In genomic region chr6:134003542-134003951, GRCh38 we compare ENCODE assay signal across 16 cellular contexts. TPM values are rescaled to one million over a fixed set of nuclear protein-coding genes. Genes with fewer than 3 reads are reported as not detected.
DNase-seq lines count a peak whose midpoint lies in the region; ATAC-seq and TF ChIP-seq lines count a peak whose summit lies in the region.
"Had no signal": no experiment of that assay in that cellular context is flagged by ENCODE, and none has a peak within 500 bp of the region (broad histone marks: within the 10 kb centered on the region; RNA-seq: fewer than 3 reads in every experiment).

No MANE protein-coding gene starts in this region.

- TF ChIP-seq CTCF in neural crest cell (conservative IDR thresholded peaks at IDR 0.05) (no peak), HFFc6 (IDR thresholded peaks at IDR 0.05) (no peak)

- H3K4me1 ChIP-seq in SJCRH30 (peaks cover 19% of the 10 kb centered on the region), aorta (ENCODE audit: control insufficient read depth in 1 of 2, insufficient read depth in 2 of 2, low read length in 2 of 2) (no peaks in the 10 kb centered on the region)
- H3K4me1 ChIP-seq: ascending aorta, HAP-1 had no signal

- H3K4me3 Mint-ChIP-seq in neural crest cell (no peak overlapping the region), HFFc6 (no peak overlapping the region)
- H3K4me3 Mint-ChIP-seq: activated CD8-positive, alpha-beta T cell treated with anti-CD3 and anti-CD28 coated beads for 36 hours had no signal

- H3K27ac ChIP-seq in SJCRH30 (peak overlapping the region; percentile 21; the same call in 1 of the 2 replicates), aorta (ENCODE audit: low read depth in 1 of 2, low read length in 2 of 2) (no peak overlapping the region)
- H3K27ac ChIP-seq: ascending aorta, thyroid gland had no signal

- peak; percentile 24 for DNase-seq in DMS79 (lab: John Stamatoyannopoulos, UW)
- peak; percentile 68 for DNase-seq in NCI-H2029 (lab: John Stamatoyannopoulos, UW)
- no peak for DNase-seq in SJCRH30
- no peak for DNase-seq in neural crest cell (ENCODE audit: low read depth, low spot score)
- DNase-seq in aorta, result no peak
- DNase-seq in HFFc6, result no peak
- DNase-seq in NCI-H146 (lab: John Stamatoyannopoulos, UW), result no peak
- no peak for DNase-seq in NCI-H524 (lab: John Stamatoyannopoulos, UW)
- DNase-seq: activated CD8-positive, alpha-beta T cell treated with anti-CD3 and anti-CD28 coated beads for 36 hours; DND-41; effector CD4-positive, alpha-beta T cell; posterior cingulate gyrus; SIG-M5; thyroid gland had no signal

- no peak for ATAC-seq in aorta (ENCODE audit: low FRiP score)
- ATAC-seq: activated CD8-positive, alpha-beta T cell treated with anti-CD3 and anti-CD28 coated beads for 36 hours had no signal

- H3K27me3 Mint-ChIP-seq in neural crest cell (ENCODE audit: low read depth) (no peaks in the 10 kb centered on the region), HFFc6 (ENCODE audit: insufficient read depth) (peaks cover 28% of the 10 kb centered on the region)

- H3K27me3 ChIP-seq in SJCRH30 (no peaks in the 10 kb centered on the region), aorta (ENCODE audit: control insufficient read depth in 1 of 2, insufficient read depth in 2 of 2, low read length in 1 of 2) (no peaks in the 10 kb centered on the region)
- H3K27me3 ChIP-seq: ascending aorta, thyroid gland had no signal

- H3K27ac Mint-ChIP-seq in neural crest cell (ENCODE audit: unreplicated experiment), result peak overlapping the region; percentile 3
- no peak overlapping the region for H3K27ac Mint-ChIP-seq in HFFc6
- H3K27ac Mint-ChIP-seq: activated CD8-positive, alpha-beta T cell treated with anti-CD3 and anti-CD28 coated beads for 36 hours had no signal

- H3K9me3 ChIP-seq in SJCRH30 (replicated peaks) (no peaks in the 10 kb centered on the region), aorta (ENCODE audit: control insufficient read depth, low read length) (no peaks in the 10 kb centered on the region)
- H3K9me3 ChIP-seq: ascending aorta, HAP-1, thyroid gland had no signal

- no peaks in the 10 kb centered on the region for H3K36me3 ChIP-seq in SJCRH30
- peaks cover 0 to 2% of the 10 kb centered on the region in 2 donors for H3K36me3 ChIP-seq in aorta (ENCODE audit: control insufficient read depth in 1 of 2, insufficient read depth in 2 of 2, low read length in 1 of 2)
- H3K36me3 ChIP-seq: ascending aorta, HAP-1, thyroid gland had no signal

- H3K4me3 ChIP-seq in SJCRH30, result no peak overlapping the region
- no peak overlapping the region for H3K4me3 ChIP-seq in aorta (ENCODE audit: low read length in 2 of 2)
- H3K4me3 ChIP-seq: ascending aorta, HAP-1, thyroid gland had no signal

- no peaks in the 10 kb centered on the region for H3K36me3 Mint-ChIP-seq in neural crest cell (ENCODE audit: low read depth)
- H3K36me3 Mint-ChIP-seq in HFFc6 (ENCODE audit: low read depth), result no peaks in the 10 kb centered on the region

- H3K9me3 Mint-ChIP-seq in neural crest cell (no peaks in the 10 kb centered on the region), HFFc6 (no peaks in the 10 kb centered on the region)
- H3K9me3 Mint-ChIP-seq: activated CD8-positive, alpha-beta T cell treated with anti-CD3 and anti-CD28 coated beads for 36 hours had no signal

- H3K4me1 Mint-ChIP-seq in neural crest cell (peaks cover 18% of the 10 kb centered on the region), HFFc6 (ENCODE audit: low read depth) (peaks cover 12% of the 10 kb centered on the region)

- intact Hi-C loops in aorta (cut with DNase I), result no loop called here

- 74 to 75% methylated on average over 5 of the region's 5 CpGs for WGBS in aorta, 2 donors

RNA-seq across cellular contexts. Expression of gene SLC2A12, which starts 48.9 kb away (rescaled TPM):
- 0.38 and 0.45 TPM in 2 replicates for total RNA-seq in SJCRH30 (2014; rRNA removed; shearing (Covaris generic))
- total RNA-seq in neural crest cell (1.1 and 1.3 TPM in 2 replicates), aorta (1 to 10 TPM; 3.0 to 5.0 TPM)
- polyA plus RNA-seq in aorta, result 1 to 10 TPM; 1.8 to 3.2 TPM
- under 1 TPM; 0.40 to 0.71 (median 0.63) TPM for total RNA-seq in HFFc6 (2021; fragmentation: NEBNext Ultra II Directional; extraction: Animal tissue kit (Norgen Biotek cat#: 25700))
- total RNA-seq: ascending aorta had no signal

RNA-seq across cellular contexts. Expression of gene TBPL1, which starts 50.5 kb away (rescaled TPM):
- 56.2 and 57.1 TPM in 2 replicates for total RNA-seq in SJCRH30 (2014; rRNA removed; shearing (Covaris generic))
- total RNA-seq in neural crest cell, result 50.2 and 53.2 TPM in 2 replicates
- total RNA-seq in aorta, result 10 to 100 TPM; 21.3 to 21.7 TPM
- polyA plus RNA-seq in aorta, result 10 to 100 TPM; 20.1 to 28.5 TPM
- 10 to 100 TPM; 30.7 to 40.6 (median 34.0) TPM for total RNA-seq in HFFc6 (2021; fragmentation: NEBNext Ultra II Directional; extraction: Animal tissue kit (Norgen Biotek cat#: 25700))

Comparison
In these comparisons a context has a peak if more than half of its experiments do, and no peak if none do; other contexts are left out.
1. DNase-seq: peak in DMS79 (single experiment) and NCI-H2029 (single experiment); none in SJCRH30 (0 of 2), neural crest cell (single experiment), aorta (0 of 2), HFFc6 (single experiment), NCI-H146 (single experiment) and NCI-H524 (0 of 2).